5 cellular contexts compared by ENCODE assay signal in genomic region chr13:81018936-81019335, GRCh38.
"Had no signal": no experiment of that assay in that cellular context is flagged by ENCODE, and none has a peak within 500 bp of the region (broad histone marks: within the 10 kb centered on the region; RNA-seq: fewer than 3 reads in every experiment).

No MANE protein-coding gene starts in this region.

- DNase-seq: H9, HCEC 1CT, KBM-7 had no signal

- ATAC-seq: GM23338, HepG2 had no signal
